9 cellular contexts compared by ENCODE assay signal in the genomic region with DNA sequence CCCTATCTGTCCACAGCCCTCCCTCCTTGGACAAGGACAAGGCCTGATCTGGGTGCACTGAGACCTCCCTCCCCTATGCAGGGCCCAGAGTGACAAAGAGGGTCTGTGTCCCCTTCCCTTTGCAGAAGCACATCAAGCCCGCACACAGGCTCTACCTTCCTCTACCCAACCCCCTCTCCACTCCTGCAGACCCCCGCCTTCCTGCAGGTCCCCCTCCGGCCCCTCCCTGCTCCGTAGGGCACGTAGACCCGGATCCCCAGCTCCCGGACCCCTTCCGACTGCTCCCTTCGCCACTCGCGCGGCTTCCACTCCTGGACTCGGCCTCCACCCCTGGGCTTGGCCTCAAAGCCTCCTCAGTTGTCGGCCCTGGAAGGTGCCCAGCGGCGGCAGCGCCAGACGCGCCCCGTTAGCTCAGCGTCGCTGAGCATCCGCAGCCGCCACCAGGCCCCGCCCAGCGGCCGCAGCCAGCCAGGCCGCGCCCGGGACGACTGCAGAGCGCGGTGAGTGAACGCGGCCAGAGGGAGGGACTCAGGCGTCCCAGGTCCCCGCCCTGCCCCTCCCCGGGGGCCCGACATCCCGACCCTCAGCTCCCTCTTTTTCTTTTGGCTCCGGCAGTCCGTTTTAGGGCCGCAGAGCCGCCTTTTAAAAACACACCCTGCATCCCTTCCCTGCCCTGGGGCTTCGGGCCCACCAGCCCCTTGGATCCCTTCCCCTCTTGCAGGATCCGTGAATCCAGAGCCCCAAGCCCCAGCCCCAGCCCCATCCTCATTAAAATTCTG. TPM values are rescaled to one million over a fixed set of nuclear protein-coding genes. Genes with fewer than 3 reads are reported as not detected.
DNase-seq lines count a peak whose midpoint lies in the region; ATAC-seq, FAIRE-seq and TF ChIP-seq lines count a peak whose summit lies in the region.
"Had no signal": no experiment of that assay in that cellular context is flagged by ENCODE, and none has a peak within 500 bp of the region (broad histone marks: within the 10 kb centered on the region; RNA-seq: fewer than 3 reads in every experiment).

No MANE protein-coding gene starts in this region.

- DNase-seq in activated T-cell treated with anti-CD3 and anti-CD28 coated beads for 48 hours (ENCODE audit: low read depth) (peak; percentile 64), activated T-cell treated with anti-CD3 and anti-CD28 coated beads for 4 hours (no peak), T-helper 17 cell (peak; percentile 59 to 71 (median 65)), K562 (ENCODE audit: extremely low read depth in 1 of 4, low spot score in 3 of 4) (peak; percentile 41 to 46 (median 43)), hypothalamus (lab: John Stamatoyannopoulos, UW) (peak in 48 of 51 donors; percentile 16 to 90 (median 62)), progenitor cell of endocrine pancreas (ENCODE audit: low spot score, unreplicated experiment) (no peak), NCI-H345 (lab: John Stamatoyannopoulos, UW) (no peak)

- H3K36me3 ChIP-seq in K562 (ENCODE audit: control insufficient read depth, insufficient read depth, low read length), result peaks cover 5% of the 10 kb centered on the region; the same call in 2 of the 3 replicates

- in situ Hi-C loops in K562 (cut with MboI), result no loop called here

- peak overlapping the region; percentile 40; the same call in 1 of the 2 replicates for H2AFZ ChIP-seq in K562 (ENCODE audit: low read depth, low read length)

- H3K27me3 Mint-ChIP-seq in T-helper 17 cell (no peaks in the 10 kb centered on the region), progenitor cell of endocrine pancreas (no peaks in the 10 kb centered on the region)

- no peak for TF ChIP-seq RAD21 in K562 (CRISPR knock-in tag; conservative IDR thresholded peaks at IDR 0.05 in 1 of 2, IDR thresholded peaks at IDR 0.05 in 1 of 2)

- peak overlapping the region in 1 of 2 experiments; percentile 79; a peak in 2 of 4 replicates for H3K9ac ChIP-seq in K562 (ENCODE audit: insufficient read depth in 1 of 2, low read depth in 2 of 2, low read length in 2 of 2)

- H3K27me3 ChIP-seq in K562 (ENCODE audit: control insufficient read depth in 2 of 2, insufficient read depth in 2 of 2, low read length in 2 of 2), result peaks cover 9 to 24% of the 10 kb centered on the region in 2 experiments; a peak in 3 of 5 replicates

- no peak for TF ChIP-seq POLR2A in K562 (conservative IDR thresholded peaks at IDR 0.05)

- peaks cover 25% of the 10 kb centered on the region for H3K79me2 ChIP-seq in K562 (ENCODE audit: control insufficient read depth, insufficient read depth, low read length)

- CTCF ChIA-PET in K562 (lab: Yijun Ruan, JAX; ENCODE audit: low intra/inter-chr PET ratio), result no interaction called here

- H3K4me1 ChIP-seq in K562 (replicated peaks in 1 of 2; ENCODE audit: control insufficient read depth in 2 of 2, insufficient read depth in 2 of 2, low read length in 2 of 2), result peaks cover 21 to 45% of the 10 kb centered on the region in 2 experiments; a peak in 4 of 5 replicates

- no peak for TF ChIP-seq EP300 in K562 (IDR thresholded peaks at IDR 0.05; ENCODE audit: low read length)

- H3K9me3 ChIP-seq in T-helper 17 cell (ENCODE audit: control insufficient read depth, low read length, poor library complexity, severe bottlenecking), result no peaks in the 10 kb centered on the region
- H3K9me3 ChIP-seq in K562 (replicated peaks; ENCODE audit: control insufficient read depth, insufficient read depth, low read depth, low read length), result no peaks in the 10 kb centered on the region

- H3K4me2 ChIP-seq in K562 (ENCODE audit: insufficient read depth, low read length), result no peak overlapping the region

- no peaks in the 10 kb centered on the region for H3K9me3 Mint-ChIP-seq in progenitor cell of endocrine pancreas (ENCODE audit: low read depth)

- H3K36me3 Mint-ChIP-seq in T-helper 17 cell (ENCODE audit: low read depth) (peaks cover 4% of the 10 kb centered on the region), progenitor cell of endocrine pancreas (ENCODE audit: insufficient read depth) (peaks cover under 1% of the 10 kb centered on the region)

- H3K4me3 ChIP-seq in K562, result no peak overlapping the region

- POLR2A ChIA-PET in K562 (lab: Yijun Ruan, JAX), result interaction anchor here (0.7 to 2.6 kb wide), 2 partner anchors 10 to 12 kb away, joined by 3 to 27 read pairs; no protein-coding TSS in a partner anchor

- 0 out of 2 replicates have a peak, but pooled peaks cover 5% of the 10 kb centered on the region for H4K20me1 ChIP-seq in K562 (replicated peaks; ENCODE audit: control insufficient read depth, insufficient read depth, low read length)

- BruUV-seq in K562 (replicated peaks; lab: Mats Ljungman, UMichigan), result no TSS peak

- ATAC-seq in T-helper 17 cell, result peak; percentile 26
- ATAC-seq in K562, result no peak
- ATAC-seq in HG02938 (IDR thresholded peaks at IDR 0.05; ENCODE audit: unreplicated experiment), result no peak

- FAIRE-seq in K562 (lab: Jason Lieb, UNC), result no peak

- H3K4me1 Mint-ChIP-seq in T-helper 17 cell (peaks cover 21% of the 10 kb centered on the region), progenitor cell of endocrine pancreas (ENCODE audit: low read depth) (peaks cover 50% of the 10 kb centered on the region)

- WGBS in K562 (ENCODE audit: insufficient coverage, low coverage, missing lambda C conversion rate), result 48% methylated on average over 11 of the region's 46 CpGs

- H3K9me1 ChIP-seq in K562 (ENCODE audit: control insufficient read depth, insufficient read depth, low read length), result peaks cover 4% of the 10 kb centered on the region

- H3K4me3 Mint-ChIP-seq in T-helper 17 cell (peak overlapping the region; percentile 89), progenitor cell of endocrine pancreas (ENCODE audit: low read depth) (peak overlapping the region; percentile 72)

- intact Hi-C loops in K562 (cut with micrococcal nuclease), result no loop called here

- TF ChIP-seq CTCF in K562 (IDR thresholded peaks at IDR 0.05 in 2 of 3, conservative IDR thresholded peaks at IDR 0.05 in 1 of 3; ENCODE audit: insufficient read depth in 2 of 3, low read depth in 1 of 3, low read length in 3 of 3) (no peak), progenitor cell of endocrine pancreas (IDR thresholded peaks at IDR 0.05; ENCODE audit: unreplicated experiment) (no peak)

- H3K27ac ChIP-seq in K562 (ENCODE audit: extremely low read depth, low read depth, low read length), result no peak overlapping the region

- H3K27ac Mint-ChIP-seq in T-helper 17 cell, result peak overlapping the region; percentile 100
- peak overlapping the region; percentile 97 for H3K27ac Mint-ChIP-seq in progenitor cell of endocrine pancreas

RNA-seq across cellular contexts. Expression of a gene that starts 1.6 kb away (rescaled TPM):
- total RNA-seq in T-helper 17 cell, result 100 to 1,000 TPM; 392 to 670 TPM
- 19.5 and 22.5 TPM in 2 replicates for total RNA-seq in K562 (2011; cell fraction: chromatin; rRNA removed; ENCODE audit: low replicate concordance)
- 18.0 and 24.3 TPM in 2 replicates for total RNA-seq in K562 (2011; cell fraction: nucleolus; rRNA removed)
- 33.9 and 53.6 TPM in 2 replicates for total RNA-seq in K562 (2011; cell fraction: nucleoplasm; rRNA removed)
- total RNA-seq in K562 (2014; rRNA removed), result 4.5 and 14.4 TPM in 2 replicates
- 6.7 and 7.1 TPM in 2 replicates for total RNA-seq in K562 (2014; rRNA removed; fragmentation: Illumina TruSeq; extraction: Trizol)
- 14.4 and 16.0 TPM in 2 replicates for total RNA-seq in K562 (2015; rRNA removed; fragmentation: Illumina TruSeq; extraction: Trizol)
- total RNA-seq in K562 (2021), result 65.5 and 70.3 TPM in 2 replicates
- polyA plus RNA-seq in K562 (2011; rRNA removed), result 5.6 and 17.2 TPM in 2 replicates
- polyA plus RNA-seq in K562 (2011; cell fraction: cytosol; rRNA removed), result 20.7 and 50.3 TPM in 2 replicates
- 12.1 and 19.9 TPM in 2 replicates for polyA plus RNA-seq in K562 (2011; cell fraction: nucleus; rRNA removed)
- polyA plus RNA-seq in K562 (2012), result 35.3 and 47.6 TPM in 2 replicates
- polyA plus RNA-seq in K562 (2014; fragmentation: Illumina TruSeq; extraction: Trizol), result 26.1 and 44.1 TPM in 2 replicates
- polyA plus RNA-seq in K562 (2014; fragmentation: Nextera tagmentation; extraction: Ambion mirVana), result 10 to 100 TPM; 10.4 to 24.8 TPM
- polyA plus RNA-seq in K562 (2014; rRNA removed), result 18.5 and 19.5 TPM in 2 replicates
- polyA minus RNA-seq in K562 (2011; rRNA and poly(A)+ RNA removed), result 5.0 and 5.5 TPM in 2 replicates
- polyA minus RNA-seq in K562 (2011; cell fraction: cytosol; rRNA and poly(A)+ RNA removed), result 24.6 and 31.3 TPM in 2 replicates
- 3.1 and 4.2 TPM in 2 replicates for polyA minus RNA-seq in K562 (2011; cell fraction: nucleus; rRNA and poly(A)+ RNA removed)
- total RNA-seq in progenitor cell of endocrine pancreas, result 80.2 and 80.4 TPM in 2 replicates

RNA-seq across cellular contexts. Expression of a gene that starts 15.9 kb away (rescaled TPM):
- 1 to 10 TPM; 1.1 to 1.4 TPM for total RNA-seq in T-helper 17 cell
- 0.12 and 0.32 TPM in 2 replicates for total RNA-seq in K562 (2011; cell fraction: chromatin; rRNA removed; ENCODE audit: low replicate concordance)
- total RNA-seq in K562 (2011; cell fraction: nucleolus; rRNA removed), result not detected in 2 replicates
- total RNA-seq in K562 (2011; cell fraction: nucleoplasm; rRNA removed), result 0.23 TPM in 1 of 2 replicates, not detected in the other
- not detected in 2 replicates for total RNA-seq in K562 (2014; rRNA removed)
- total RNA-seq in K562 (2014; rRNA removed; fragmentation: Illumina TruSeq; extraction: Trizol), result not detected in 2 replicates
- not detected in 2 replicates for total RNA-seq in K562 (2015; rRNA removed; fragmentation: Illumina TruSeq; extraction: Trizol)
- total RNA-seq in K562 (2021), result 0.09 TPM in 1 of 2 replicates, not detected in the other
- polyA plus RNA-seq in K562 (2011; rRNA removed), result 0.04 TPM in 1 of 2 replicates, not detected in the other
- not detected in 2 replicates for polyA plus RNA-seq in K562 (2011; cell fraction: cytosol; rRNA removed)
- polyA plus RNA-seq in K562 (2011; cell fraction: nucleus; rRNA removed), result 0.06 and 0.20 TPM in 2 replicates
- polyA plus RNA-seq in K562 (2012), result 0.08 TPM in 2 replicates
- not detected in 2 replicates for polyA plus RNA-seq in K562 (2014; fragmentation: Illumina TruSeq; extraction: Trizol)
- not detected for polyA plus RNA-seq in K562 (2014; fragmentation: Nextera tagmentation; extraction: Ambion mirVana)
- polyA plus RNA-seq in K562 (2014; rRNA removed), result not detected in 2 replicates
- not detected in 2 replicates for polyA minus RNA-seq in K562 (2011; rRNA and poly(A)+ RNA removed)
- not detected in 2 replicates for polyA minus RNA-seq in K562 (2011; cell fraction: cytosol; rRNA and poly(A)+ RNA removed)
- polyA minus RNA-seq in K562 (2011; cell fraction: nucleus; rRNA and poly(A)+ RNA removed), result 0.13 TPM in 1 of 2 replicates, not detected in the other
- 6.5 and 8.4 TPM in 2 replicates for total RNA-seq in progenitor cell of endocrine pancreas
- total RNA-seq: dermis microvascular lymphatic vessel endothelial cell had no signal

RNA-seq across cellular contexts. Expression of a gene that starts 42.0 kb away (rescaled TPM):
- total RNA-seq in T-helper 17 cell (under 1 TPM; 0.34 to 0.57 TPM), K562 (2014; rRNA removed) (not detected in 2 replicates), K562 (2014; rRNA removed; fragmentation: Illumina TruSeq; extraction: Trizol) (not detected in 2 replicates), K562 (2015; rRNA removed; fragmentation: Illumina TruSeq; extraction: Trizol) (not detected in 2 replicates), K562 (2021) (0.04 TPM in 1 of 2 replicates, not detected in the other), progenitor cell of endocrine pancreas (not detected in 2 replicates)
- not detected in 2 replicates for total RNA-seq in K562 (2011; cell fraction: chromatin; rRNA removed; ENCODE audit: low replicate concordance)
- not detected in 2 replicates for total RNA-seq in K562 (2011; cell fraction: nucleolus; rRNA removed)
- not detected in 2 replicates for total RNA-seq in K562 (2011; cell fraction: nucleoplasm; rRNA removed)
- polyA plus RNA-seq in K562 (2011; rRNA removed) (not detected in 2 replicates), K562 (2014; fragmentation: Illumina TruSeq; extraction: Trizol) (not detected in 2 replicates), K562 (2014; fragmentation: Nextera tagmentation; extraction: Ambion mirVana) (not detected), K562 (2014; rRNA removed) (0.03 TPM in 1 of 2 replicates, not detected in the other)
- polyA plus RNA-seq in K562 (2011; cell fraction: cytosol; rRNA removed), result not detected in 2 replicates
- polyA plus RNA-seq in K562 (2011; cell fraction: nucleus; rRNA removed), result 0.03 TPM in 1 of 2 replicates, not detected in the other
- polyA plus RNA-seq in K562 (2012), result 0.03 and 0.28 TPM in 2 replicates
- polyA minus RNA-seq in K562 (2011; rRNA and poly(A)+ RNA removed), result not detected in 2 replicates
- polyA minus RNA-seq in K562 (2011; cell fraction: cytosol; rRNA and poly(A)+ RNA removed), result not detected in 2 replicates
- not detected in 2 replicates for polyA minus RNA-seq in K562 (2011; cell fraction: nucleus; rRNA and poly(A)+ RNA removed)

RNA-seq across cellular contexts. Expression of a gene that starts 43.0 kb away (rescaled TPM):
- total RNA-seq in T-helper 17 cell (not detected), K562 (2014; rRNA removed) (not detected in 2 replicates), K562 (2014; rRNA removed; fragmentation: Illumina TruSeq; extraction: Trizol) (not detected in 2 replicates), K562 (2015; rRNA removed; fragmentation: Illumina TruSeq; extraction: Trizol) (not detected in 2 replicates), K562 (2021) (not detected in 2 replicates), progenitor cell of endocrine pancreas (0.18 TPM in 1 of 2 replicates, not detected in the other)
- total RNA-seq in K562 (2011; cell fraction: chromatin; rRNA removed; ENCODE audit: low replicate concordance), result not detected in 2 replicates
- not detected in 2 replicates for total RNA-seq in K562 (2011; cell fraction: nucleolus; rRNA removed)
- not detected in 2 replicates for total RNA-seq in K562 (2011; cell fraction: nucleoplasm; rRNA removed)
- polyA plus RNA-seq in K562 (2011; rRNA removed) (not detected in 2 replicates), K562 (2014; fragmentation: Illumina TruSeq; extraction: Trizol) (not detected in 2 replicates), K562 (2014; fragmentation: Nextera tagmentation; extraction: Ambion mirVana) (not detected), K562 (2014; rRNA removed) (not detected in 2 replicates)
- polyA plus RNA-seq in K562 (2011; cell fraction: cytosol; rRNA removed), result not detected in 2 replicates
- not detected in 2 replicates for polyA plus RNA-seq in K562 (2011; cell fraction: nucleus; rRNA removed)
- not detected in 2 replicates for polyA plus RNA-seq in K562 (2012)
- polyA minus RNA-seq in K562 (2011; rRNA and poly(A)+ RNA removed), result not detected in 2 replicates
- polyA minus RNA-seq in K562 (2011; cell fraction: cytosol; rRNA and poly(A)+ RNA removed), result not detected in 2 replicates
- not detected in 2 replicates for polyA minus RNA-seq in K562 (2011; cell fraction: nucleus; rRNA and poly(A)+ RNA removed)
- total RNA-seq: dermis microvascular lymphatic vessel endothelial cell had no signal

Comparison
In these comparisons a context has a peak if more than half of its experiments do, and no peak if none do; other contexts are left out.
1. DNase-seq: peak in activated T-cell treated with anti-CD3 and anti-CD28 coated beads for 48 hours (single experiment), T-helper 17 cell (3 of 3), K562 (4 of 4) and hypothalamus (48 of 51); none in activated T-cell treated with anti-CD3 and anti-CD28 coated beads for 4 hours (single experiment), progenitor cell of endocrine pancreas (single experiment) and NCI-H345 (single experiment).